In genomic region chr11:116690623-116691022, GRCh38 we compare ENCODE assay signal across 26 cellular contexts.
DNase-seq lines count a peak whose midpoint lies in the region; ATAC-seq, FAIRE-seq and TF ChIP-seq lines count a peak whose summit lies in the region.
"Had no signal": no experiment of that assay in that cellular context is flagged by ENCODE, and none has a peak within 500 bp of the region (broad histone marks: within the 10 kb centered on the region; RNA-seq: fewer than 3 reads in every experiment).

No MANE protein-coding gene starts in this region.

- peaks cover 0 to 12% of the 10 kb centered on the region in 2 experiments; a peak in 1 of 5 replicates for H3K27me3 ChIP-seq in K562 (ENCODE audit: control insufficient read depth in 2 of 2, insufficient read depth in 2 of 2, low read length in 2 of 2)
- peaks cover 0 to 5% (median 0%) of the 10 kb centered on the region in 3 donors for H3K27me3 ChIP-seq in sigmoid colon
- H3K27me3 ChIP-seq: SJSA1 had no signal

- H3K4me3 ChIP-seq in K562 (no peak overlapping the region), sigmoid colon (no peak overlapping the region)
- H3K4me3 ChIP-seq: A549, SJSA1 had no signal

- POLR2A ChIA-PET in K562 (lab: Yijun Ruan, JAX), result interaction anchor here (1.2 kb wide), 1 partner anchor 19 kb away, joined by 4 read pairs; no protein-coding TSS in a partner anchor

- no peak for ATAC-seq in activated CD8-positive, alpha-beta memory T cell treated with anti-CD3 and anti-CD28 coated beads, Interleukin-2, amount 10 ng/mL, durations not matched to agents 7 days and 5 days
- ATAC-seq in K562 (no peak), HG03354 (IDR thresholded peaks at IDR 0.05; ENCODE audit: poor library complexity, severe bottlenecking, unreplicated experiment) (no peak)
- ATAC-seq: A549, HCT116, Right ventricle myocardium inferior had no signal

- H3K27me3 Mint-ChIP-seq in activated CD8-positive, alpha-beta memory T cell treated with anti-CD3 and anti-CD28 coated beads, Interleukin-2, amount 10 ng/mL, durations not matched to agents 7 days and 5 days, result peaks cover 3% of the 10 kb centered on the region

- TF ChIP-seq CTCF in K562 (IDR thresholded peaks at IDR 0.05 in 2 of 3, conservative IDR thresholded peaks at IDR 0.05 in 1 of 3; ENCODE audit: insufficient read depth in 2 of 3, low read depth in 1 of 3, low read length in 3 of 3) (no peak), sigmoid colon (IDR thresholded peaks at IDR 0.05) (no peak)

- H3K36me3 ChIP-seq in K562 (ENCODE audit: control insufficient read depth, insufficient read depth, low read length), result no peaks in the 10 kb centered on the region
- H3K36me3 ChIP-seq in sigmoid colon, result no peaks in the 10 kb centered on the region
- H3K36me3 ChIP-seq: SJSA1 had no signal

- no peaks in the 10 kb centered on the region for H3K4me1 Mint-ChIP-seq in activated CD8-positive, alpha-beta memory T cell treated with anti-CD3 and anti-CD28 coated beads, Interleukin-2, amount 10 ng/mL, durations not matched to agents 7 days and 5 days

- TF ChIP-seq EP300 in K562 (IDR thresholded peaks at IDR 0.05; ENCODE audit: low read length) (no peak), sigmoid colon (IDR thresholded peaks at IDR 0.05) (no peak)

- H3K9me1 ChIP-seq in K562 (ENCODE audit: control insufficient read depth, insufficient read depth, low read length), result no peaks in the 10 kb centered on the region

- in situ Hi-C loops in K562 (cut with MboI), result loop anchor here (10.0 to 25.0 kb wide), 2 partner anchors 176 to 1353 kb away; no protein-coding TSS in a partner anchor

- WGBS in K562 (ENCODE audit: insufficient coverage, low coverage, missing lambda C conversion rate), result 1% methylated on average over 9 of the region's 9 CpGs
- 67 to 76% methylated on average over 9 of the region's 9 CpGs for WGBS in sigmoid colon, 2 donors

- H3K36me3 Mint-ChIP-seq in activated CD8-positive, alpha-beta memory T cell treated with anti-CD3 and anti-CD28 coated beads, Interleukin-2, amount 10 ng/mL, durations not matched to agents 7 days and 5 days, result no peaks in the 10 kb centered on the region
- H3K36me3 Mint-ChIP-seq: CD14-positive monocyte had no signal

- H3K27ac ChIP-seq in K562 (ENCODE audit: extremely low read depth, low read depth, low read length) (no peak overlapping the region), sigmoid colon (no peak overlapping the region)
- H3K27ac ChIP-seq: A549, SJSA1 had no signal

- TF ChIP-seq POLR2A in K562 (conservative IDR thresholded peaks at IDR 0.05), result no peak
- TF ChIP-seq POLR2A in sigmoid colon (IDR thresholded peaks at IDR 0.05), result no peak

- no peak for FAIRE-seq in K562 (lab: Jason Lieb, UNC)
- FAIRE-seq: A549, D721Med had no signal

- TF ChIP-seq RAD21 in K562 (CRISPR knock-in tag; conservative IDR thresholded peaks at IDR 0.05 in 1 of 2, IDR thresholded peaks at IDR 0.05 in 1 of 2), result no peak

- no peak overlapping the region for H2AFZ ChIP-seq in K562 (ENCODE audit: low read depth, low read length)

- H3K9me3 Mint-ChIP-seq in activated CD8-positive, alpha-beta memory T cell treated with anti-CD3 and anti-CD28 coated beads, Interleukin-2, amount 10 ng/mL, durations not matched to agents 7 days and 5 days (ENCODE audit: low read depth), result no peaks in the 10 kb centered on the region

- no peaks in the 10 kb centered on the region for H3K79me2 ChIP-seq in K562 (ENCODE audit: control insufficient read depth, insufficient read depth, low read length)

- no peak overlapping the region for H3K27ac Mint-ChIP-seq in activated CD8-positive, alpha-beta memory T cell treated with anti-CD3 and anti-CD28 coated beads, Interleukin-2, amount 10 ng/mL, durations not matched to agents 7 days and 5 days
- H3K27ac Mint-ChIP-seq: B cell, CD14-positive monocyte had no signal

- H4K20me1 ChIP-seq in K562 (replicated peaks; ENCODE audit: control insufficient read depth, insufficient read depth, low read length), result peaks cover 11% of the 10 kb centered on the region; the same call in 1 of the 2 replicates

- no peaks in the 10 kb centered on the region for H3K4me1 ChIP-seq in K562 (replicated peaks in 1 of 2; ENCODE audit: control insufficient read depth in 2 of 2, insufficient read depth in 2 of 2, low read length in 2 of 2)
- no peaks in the 10 kb centered on the region for H3K4me1 ChIP-seq in sigmoid colon
- H3K4me1 ChIP-seq: A549, SJSA1 had no signal

- H3K4me2 ChIP-seq in K562 (ENCODE audit: insufficient read depth, low read length), result no peak overlapping the region

- DNase-seq in activated CD8-positive, alpha-beta memory T cell treated with anti-CD3 and anti-CD28 coated beads, Interleukin-2, amount 10 ng/mL, durations not matched to agents 7 days and 5 days, result peak; percentile 9
- no peak for DNase-seq in activated CD8-positive, alpha-beta memory T cell treated with anti-CD3 and anti-CD28 coated beads, Interleukin-2, amount 50 U/mL, for 4 hours
- DNase-seq in NCI-H82 (lab: John Stamatoyannopoulos, UW) (peak; percentile 65), K562 (ENCODE audit: extremely low read depth in 1 of 4, low spot score in 3 of 4) (no peak), sigmoid colon (peak; percentile 15), NCI-H2081 (lab: John Stamatoyannopoulos, UW) (no peak), NCI-H187 treated with DMSO at 0.1 percent for 48 hours (lab: John Stamatoyannopoulos, UW) (no peak)
- DNase-seq: EL, GF-D8, GOT3, KBM-7, MM.1S, NCI-H1048, NCI-H1417 treated with DMSO at 0.1 percent for 48 hours, NCI-H187, NCI-H226, NCI-H510A treated with DMSO at 0.1 percent for 48 hours, NCI-H774 had no signal

- no TSS peak for BruUV-seq in K562 (replicated peaks; lab: Mats Ljungman, UMichigan)

- no peaks in the 10 kb centered on the region for H3K9me3 ChIP-seq in K562 (replicated peaks; ENCODE audit: control insufficient read depth, insufficient read depth, low read depth, low read length)
- no peaks in the 10 kb centered on the region for H3K9me3 ChIP-seq in sigmoid colon
- H3K9me3 ChIP-seq: A549, SJSA1 had no signal

- intact Hi-C loops in K562 (cut with micrococcal nuclease), result loop anchor here (1.0 to 10.0 kb wide), 8 partner anchors 48 to 1366 kb away; no protein-coding TSS in a partner anchor
- intact Hi-C loops in sigmoid colon (cut with DNase I), result loop anchor here (1.0 to 10.0 kb wide), 5 partner anchors 236 to 1366 kb away; no protein-coding TSS in a partner anchor

- no peak overlapping the region for H3K9ac ChIP-seq in K562 (ENCODE audit: insufficient read depth in 1 of 2, low read depth in 2 of 2, low read length in 2 of 2)

- CTCF ChIA-PET in activated CD8-positive, alpha-beta memory T cell treated with anti-CD3 and anti-CD28 coated beads, Interleukin-2, amount 10 ng/mL, durations not matched to agents 7 days and 5 days (lab: Charles Lee), result interaction anchor here (1.1 to 1.7 kb wide), 10 partner anchors 11 to 1356 kb away, joined by 3 to 12 read pairs (median 4); no protein-coding TSS in a partner anchor
- CTCF ChIA-PET in K562 (lab: Yijun Ruan, JAX; ENCODE audit: low intra/inter-chr PET ratio), result no interaction called here

- no peak overlapping the region for H3K4me3 Mint-ChIP-seq in activated CD8-positive, alpha-beta memory T cell treated with anti-CD3 and anti-CD28 coated beads, Interleukin-2, amount 10 ng/mL, durations not matched to agents 7 days and 5 days
- H3K4me3 Mint-ChIP-seq: B cell, CD14-positive monocyte had no signal

TF ChIP-seq in K562, 482 proteins besides CTCF, POLR2A, EP300 and RAD21:
- peak; percentile 81 for TF ChIP-seq CHD2 (IDR thresholded peaks at IDR 0.05; ENCODE audit: low read depth, low read length)
- no peak for TF ChIP-seq ZBTB5 (IDR thresholded peaks at IDR 0.05)
- no peak for TF ChIP-seq PHF8 (IDR thresholded peaks at IDR 0.05; ENCODE audit: borderline replicate concordance, low read length)
- TF ChIP-seq, protein P1, sequence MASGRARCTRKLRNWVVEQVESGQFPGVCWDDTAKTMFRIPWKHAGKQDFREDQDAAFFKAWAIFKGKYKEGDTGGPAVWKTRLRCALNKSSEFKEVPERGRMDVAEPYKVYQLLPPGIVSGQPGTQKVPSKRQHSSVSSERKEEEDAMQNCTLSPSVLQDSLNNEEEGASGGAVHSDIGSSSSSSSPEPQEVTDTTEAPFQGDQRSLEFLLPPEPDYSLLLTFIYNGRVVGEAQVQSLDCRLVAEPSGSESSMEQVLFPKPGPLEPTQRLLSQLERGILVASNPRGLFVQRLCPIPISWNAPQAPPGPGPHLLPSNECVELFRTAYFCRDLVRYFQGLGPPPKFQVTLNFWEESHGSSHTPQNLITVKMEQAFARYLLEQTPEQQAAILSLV (tag; IDR thresholded peaks at IDR 0.05), result no peak

Comparison
In these comparisons a context has a peak if more than half of its experiments do, and no peak if none do; other contexts are left out.
1. DNase-seq: peak in activated CD8-positive, alpha-beta memory T cell treated with anti-CD3 and anti-CD28 coated beads, Interleukin-2, amount 10 ng/mL, durations not matched to agents 7 days and 5 days (single experiment), NCI-H82 (single experiment) and sigmoid colon (single experiment); none in activated CD8-positive, alpha-beta memory T cell treated with anti-CD3 and anti-CD28 coated beads, Interleukin-2, amount 50 U/mL, for 4 hours (single experiment), K562 (0 of 4), NCI-H2081 (0 of 2) and NCI-H187 treated with DMSO at 0.1 percent for 48 hours (single experiment).